ENCODE assay signal across 17 cellular contexts in the genomic region with DNA sequence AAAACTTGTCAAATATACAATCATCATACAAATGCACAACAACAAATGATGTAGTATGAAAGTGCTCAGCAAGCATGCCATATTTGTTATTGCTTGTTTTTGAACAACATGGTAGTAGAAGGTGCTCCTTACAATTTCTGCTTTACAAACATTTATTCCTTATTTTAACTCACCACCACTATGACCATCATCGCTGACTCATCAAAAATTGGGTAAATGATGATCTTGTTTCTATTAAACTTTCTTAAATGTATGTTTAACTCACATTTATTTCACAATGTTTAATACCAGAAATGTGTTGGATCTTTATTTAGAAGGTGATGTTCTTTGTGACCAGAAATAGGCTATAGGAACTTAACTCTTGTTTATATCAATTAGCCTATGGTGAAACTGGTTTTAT. TPM values are rescaled to one million over a fixed set of nuclear protein-coding genes. Genes with fewer than 3 reads are reported as not detected.
DNase-seq lines count a peak whose midpoint lies in the region; ATAC-seq, FAIRE-seq and TF ChIP-seq lines count a peak whose summit lies in the region.
"Had no signal": no experiment of that assay in that cellular context is flagged by ENCODE, and none has a peak within 500 bp of the region (broad histone marks: within the 10 kb centered on the region; RNA-seq: fewer than 3 reads in every experiment).

No MANE protein-coding gene starts in this region.

- no peak overlapping the region for H2BK20ac ChIP-seq in IMR-90 (ENCODE audit: low read depth, low read length)

- H3K4me1 Mint-ChIP-seq in stimulated activated effector memory CD8-positive, alpha-beta T cell treated with anti-CD3 and anti-CD28 coated beads, Interleukin-12 subunit alpha, Interleukin-12 subunit beta, amount 100 ng/mL, for 72 hours = peaks cover 1% of the 10 kb centered on the region
- no peaks in the 10 kb centered on the region for H3K4me1 Mint-ChIP-seq in nephron progenitor cell
- H3K4me1 Mint-ChIP-seq: GM23338 had no signal

- H2BK5ac ChIP-seq in IMR-90 (ENCODE audit: low read depth, low read length, poor library complexity, severe bottlenecking) = no peak overlapping the region

- peaks cover 89% of the 10 kb centered on the region for H3K36me3 Mint-ChIP-seq in stimulated activated effector memory CD8-positive, alpha-beta T cell treated with anti-CD3 and anti-CD28 coated beads, Interleukin-12 subunit alpha, Interleukin-12 subunit beta, amount 100 ng/mL, for 72 hours
- peaks cover 65% of the 10 kb centered on the region for H3K36me3 Mint-ChIP-seq in nephron progenitor cell (ENCODE audit: low read depth)

- intact Hi-C loops in IMR-90 (cut with micrococcal nuclease) = no loop called here
- intact Hi-C loops in K562 (cut with micrococcal nuclease) = no loop called here

- H3K27ac ChIP-seq in IMR-90 (ENCODE audit: insufficient read depth, low read length) (no peak overlapping the region), K562 (ENCODE audit: extremely low read depth, low read depth, low read length) (no peak overlapping the region)
- H3K27ac ChIP-seq: BLaER1, KMS-11 had no signal

- peaks cover 3% of the 10 kb centered on the region; the same call in 1 of the 2 replicates for H4K20me1 ChIP-seq in IMR-90 (ENCODE audit: insufficient read depth, low read length)
- H4K20me1 ChIP-seq in K562 (replicated peaks; ENCODE audit: control insufficient read depth, insufficient read depth, low read length) = no peaks in the 10 kb centered on the region

- H3K9ac ChIP-seq in IMR-90 (ENCODE audit: low read depth, low read length) (no peak overlapping the region), K562 (ENCODE audit: insufficient read depth in 1 of 2, low read depth in 2 of 2, low read length in 2 of 2) (no peak overlapping the region)
- H3K9ac ChIP-seq: BLaER1, KMS-11 had no signal

- no peak for TF ChIP-seq EP300 in K562 (IDR thresholded peaks at IDR 0.05; ENCODE audit: low read length)

- TF ChIP-seq POLR2A in IMR-90 (IDR thresholded peaks at IDR 0.05; ENCODE audit: low read depth, low read length) (no peak), K562 (conservative IDR thresholded peaks at IDR 0.05) (no peak)

- no peak overlapping the region for H3K23ac ChIP-seq in IMR-90 (ENCODE audit: low read depth, low read length)

- CTCF ChIA-PET in IMR-90 (lab: Yijun Ruan, JAX) (no interaction called here), K562 (lab: Yijun Ruan, JAX; ENCODE audit: low intra/inter-chr PET ratio) (no interaction called here)

- H2AFZ ChIP-seq in IMR-90 (replicated peaks; ENCODE audit: low read length, poor library complexity) (no peak overlapping the region), K562 (ENCODE audit: low read depth, low read length) (no peak overlapping the region)
- H2AFZ ChIP-seq: GM23338 had no signal

- H3K4me2 ChIP-seq in IMR-90 (ENCODE audit: low read depth, low read length) = no peak overlapping the region
- no peak overlapping the region for H3K4me2 ChIP-seq in K562 (ENCODE audit: insufficient read depth, low read length)
- H3K4me2 ChIP-seq: BLaER1, GM23338, KMS-11 had no signal

- no peak overlapping the region for H4K8ac ChIP-seq in IMR-90 (ENCODE audit: low read depth in 2 of 2, low read length in 2 of 2)

- H4K91ac ChIP-seq in IMR-90 (ENCODE audit: insufficient read depth, low read depth, low read length) = no peak overlapping the region

- H3K56ac ChIP-seq in IMR-90 (ENCODE audit: extremely low read depth, insufficient read depth, low read length) = no peak overlapping the region

- no peak overlapping the region for H3K4ac ChIP-seq in IMR-90 (ENCODE audit: low read depth, low read length)

- peaks cover 6% of the 10 kb centered on the region; the same call in 1 of the 2 replicates for H3K9me1 ChIP-seq in IMR-90 (ENCODE audit: insufficient read depth, low read length)
- no peaks in the 10 kb centered on the region for H3K9me1 ChIP-seq in K562 (ENCODE audit: control insufficient read depth, insufficient read depth, low read length)

- H2BK15ac ChIP-seq in IMR-90 (ENCODE audit: low read depth, low read length) = no peak overlapping the region

- peaks cover 26 to 43% of the 10 kb centered on the region in 2 experiments for H3K79me1 ChIP-seq in IMR-90 (ENCODE audit: low read depth in 1 of 2, low read length in 2 of 2)

- no peaks in the 10 kb centered on the region for H3K9me3 ChIP-seq in IMR-90 (ENCODE audit: control insufficient read depth, insufficient read depth, low read length)
- 0 out of 2 replicates have a peak, but pooled peaks cover 2% of the 10 kb centered on the region for H3K9me3 ChIP-seq in K562 (replicated peaks; ENCODE audit: control insufficient read depth, insufficient read depth, low read depth, low read length)
- H3K9me3 ChIP-seq: BLaER1 had no signal

- TF ChIP-seq CTCF in D721Med (IDR thresholded peaks at IDR 0.05; ENCODE audit: insufficient read depth, missing control alignments) (no peak), IMR-90 (conservative IDR thresholded peaks at IDR 0.05; ENCODE audit: low read depth, low read length) (no peak), K562 (IDR thresholded peaks at IDR 0.05 in 2 of 3, conservative IDR thresholded peaks at IDR 0.05 in 1 of 3; ENCODE audit: insufficient read depth in 2 of 3, low read depth in 1 of 3, low read length in 3 of 3) (no peak), nephron progenitor cell (IDR thresholded peaks at IDR 0.05) (no peak)

- H3K4me1 ChIP-seq in IMR-90 (ENCODE audit: control insufficient read depth, insufficient read depth, low read length) (no peaks in the 10 kb centered on the region), K562 (replicated peaks in 1 of 2; ENCODE audit: control insufficient read depth in 2 of 2, insufficient read depth in 2 of 2, low read length in 2 of 2) (no peaks in the 10 kb centered on the region; a peak in 1 of 5 replicates)
- H3K4me1 ChIP-seq: BLaER1 had no signal

- WGBS in IMR-90 (ENCODE audit: extremely low coverage in 2 of 2, insufficient read length in 1 of 2), 2 experiments = no CpG with 5 or more reads among the region's 1 CpG
- WGBS in K562 (ENCODE audit: insufficient coverage, low coverage, missing lambda C conversion rate) = 92% methylated on average over 1 of the region's 1 CpG

- no peak overlapping the region for H2BK120ac ChIP-seq in IMR-90 (ENCODE audit: low read depth, low read length)

- H3K14ac ChIP-seq in IMR-90 (replicated peaks; ENCODE audit: low read depth, low read length) = no peak overlapping the region

- H3K4me3 Mint-ChIP-seq in stimulated activated effector memory CD8-positive, alpha-beta T cell treated with anti-CD3 and anti-CD28 coated beads, Interleukin-12 subunit alpha, Interleukin-12 subunit beta, amount 100 ng/mL, for 72 hours = no peak overlapping the region
- no peak overlapping the region for H3K4me3 Mint-ChIP-seq in nephron progenitor cell
- H3K4me3 Mint-ChIP-seq: CD14-positive monocyte; CD4-positive, alpha-beta memory T cell; GM23338; HFFc6 had no signal

- H3K27me3 ChIP-seq in IMR-90 (ENCODE audit: control insufficient read depth, insufficient read depth, low read length) (no peaks in the 10 kb centered on the region), K562 (ENCODE audit: control insufficient read depth in 2 of 2, insufficient read depth in 2 of 2, low read length in 2 of 2) (no peaks in the 10 kb centered on the region)
- H3K27me3 ChIP-seq: BLaER1 had no signal

- no peaks in the 10 kb centered on the region for H3K27me3 Mint-ChIP-seq in nephron progenitor cell (ENCODE audit: low read depth, poor library complexity)
- H3K27me3 Mint-ChIP-seq: CD4-positive, alpha-beta memory T cell had no signal

- no peak overlapping the region for H4K5ac ChIP-seq in IMR-90 (ENCODE audit: low read depth, low read length)

- POLR2A ChIA-PET in IMR-90 (lab: Charles Lee; ENCODE audit: unreplicated experiment) = no interaction called here
- POLR2A ChIA-PET in K562 (lab: Yijun Ruan, JAX) = interaction anchor here (0.6 kb wide), 1 partner anchor 88 kb away, joined by 3 read pairs; no protein-coding TSS in a partner anchor

- H2AK5ac ChIP-seq in IMR-90 (ENCODE audit: low read depth, low read length) = no peak overlapping the region

- H3K18ac ChIP-seq in IMR-90 (ENCODE audit: low read depth, low read length) = no peak overlapping the region

- peaks cover 12% of the 10 kb centered on the region for H3K36me3 ChIP-seq in IMR-90 (ENCODE audit: control insufficient read depth, insufficient read depth, low read length)
- H3K36me3 ChIP-seq in K562 (ENCODE audit: control insufficient read depth, insufficient read depth, low read length) = peaks cover 67% of the 10 kb centered on the region; the same call in 2 of the 3 replicates

- H3K27ac Mint-ChIP-seq in stimulated activated effector memory CD8-positive, alpha-beta T cell treated with anti-CD3 and anti-CD28 coated beads, Interleukin-12 subunit alpha, Interleukin-12 subunit beta, amount 100 ng/mL, for 72 hours = no peak overlapping the region
- no peak overlapping the region for H3K27ac Mint-ChIP-seq in nephron progenitor cell
- H3K27ac Mint-ChIP-seq: CD4-positive, alpha-beta memory T cell; GM23338 had no signal

- peaks cover 68% of the 10 kb centered on the region for H3K79me2 ChIP-seq in K562 (ENCODE audit: control insufficient read depth, insufficient read depth, low read length)

- DNase-seq in D721Med (ENCODE audit: insufficient read length, low spot score) (no peak), IMR-90 (no peak), K562 (ENCODE audit: extremely low read depth in 1 of 4, low spot score in 3 of 4) (no peak), fibroblast of peridontal ligament (ENCODE audit: extremely low read depth) (peak; percentile 21), NCI-H226 (no peak), nephron progenitor cell (no peak)
- DNase-seq in stimulated activated effector memory CD8-positive, alpha-beta T cell treated with anti-CD3 and anti-CD28 coated beads, Interleukin-12 subunit alpha, Interleukin-12 subunit beta, amount 100 ng/mL, for 72 hours (ENCODE audit: low spot score in 2 of 2) = no peak
- DNase-seq: CD4-positive, alpha-beta memory T cell; DMS79 treated with DMSO at 0.1 percent for 48 hours; H7; HFFc6 had no signal

- H3K4me3 ChIP-seq in IMR-90 (ENCODE audit: insufficient read depth, low read depth, low read length) (no peak overlapping the region), K562 (no peak overlapping the region)
- H3K4me3 ChIP-seq: BLaER1, GM23338 had no signal

- ATAC-seq in IMR-90 (ENCODE audit: low read depth) (no peak), K562 (no peak)
- no peak for ATAC-seq in stimulated activated effector memory CD8-positive, alpha-beta T cell treated with anti-CD3 and anti-CD28 coated beads, Interleukin-12 subunit alpha, Interleukin-12 subunit beta, amount 100 ng/mL, for 72 hours
- ATAC-seq: GM23338, HCT116 had no signal

- no peaks in the 10 kb centered on the region for H3K9me3 Mint-ChIP-seq in stimulated activated effector memory CD8-positive, alpha-beta T cell treated with anti-CD3 and anti-CD28 coated beads, Interleukin-12 subunit alpha, Interleukin-12 subunit beta, amount 100 ng/mL, for 72 hours
- H3K9me3 Mint-ChIP-seq in nephron progenitor cell = no peaks in the 10 kb centered on the region
- H3K9me3 Mint-ChIP-seq: CD14-positive monocyte; CD4-positive, alpha-beta memory T cell; GM23338; HFFc6 had no signal

- H2AK9ac ChIP-seq in IMR-90 (replicated peaks; ENCODE audit: low read depth, low read length, poor library complexity) = no peak overlapping the region

- dilution Hi-C loops in IMR-90 (cut with HindIII; ENCODE audit: low sequenced_read_pairs, unreplicated experiment) = no loop called here

- BruUV-seq in IMR-90 (replicated peaks; lab: Mats Ljungman, UMichigan) (no TSS peak), K562 (replicated peaks; lab: Mats Ljungman, UMichigan) (no TSS peak)

- FAIRE-seq in D721Med (lab: Jason Lieb, UNC) = peak; percentile 44
- FAIRE-seq in K562 (lab: Jason Lieb, UNC) = no peak
- FAIRE-seq: HTR-8/SVneo had no signal

- TF ChIP-seq RAD21 in IMR-90 (IDR thresholded peaks at IDR 0.05; ENCODE audit: low read length) (no peak), K562 (CRISPR knock-in tag; conservative IDR thresholded peaks at IDR 0.05 in 1 of 2, IDR thresholded peaks at IDR 0.05 in 1 of 2) (no peak)

- in situ Hi-C loops in IMR-90 (cut with MboI; ENCODE audit: low sequenced_read_pairs) (no loop called here), K562 (cut with MboI) (no loop called here)

RNA-seq across cellular contexts. Expression of a gene that starts 45.5 kb away (rescaled TPM):
- 2.7 and 5.0 TPM in 2 replicates for total RNA-seq in IMR-90 (2012; rRNA removed)
- 0.51 and 0.66 TPM in 2 replicates for polyA plus RNA-seq in IMR-90 (2012; rRNA removed)
- polyA plus RNA-seq in IMR-90 (2012; cell fraction: cytosol; rRNA removed) = 0.12 and 0.13 TPM in 2 replicates
- 0.16 and 1.4 TPM in 2 replicates for polyA plus RNA-seq in IMR-90 (2012; cell fraction: nucleus; rRNA removed; ENCODE audit: low replicate concordance)
- 1.4 and 2.8 TPM in 2 replicates for total RNA-seq in K562 (2011; cell fraction: chromatin; rRNA removed; ENCODE audit: low replicate concordance)
- 0.67 and 1.6 TPM in 2 replicates for total RNA-seq in K562 (2011; cell fraction: nucleolus; rRNA removed)
- total RNA-seq in K562 (2011; cell fraction: nucleoplasm; rRNA removed) = 1.8 and 2.3 TPM in 2 replicates
- total RNA-seq in K562 (2014; rRNA removed) = 0.41 and 0.69 TPM in 2 replicates
- 0.80 and 1.1 TPM in 2 replicates for total RNA-seq in K562 (2014; rRNA removed; fragmentation: Illumina TruSeq; extraction: Trizol)
- 0.72 and 0.87 TPM in 2 replicates for total RNA-seq in K562 (2015; rRNA removed; fragmentation: Illumina TruSeq; extraction: Trizol)
- total RNA-seq in K562 (2021) = 0.13 and 0.53 TPM in 2 replicates
- polyA plus RNA-seq in K562 (2011; rRNA removed) = 0.84 and 1.1 TPM in 2 replicates
- 0.28 and 0.45 TPM in 2 replicates for polyA plus RNA-seq in K562 (2011; cell fraction: cytosol; rRNA removed)
- polyA plus RNA-seq in K562 (2011; cell fraction: nucleus; rRNA removed) = 0.38 and 0.80 TPM in 2 replicates
- polyA plus RNA-seq in K562 (2012) = 0.16 and 0.25 TPM in 2 replicates
- polyA plus RNA-seq in K562 (2014; fragmentation: Illumina TruSeq; extraction: Trizol) = 0.78 and 0.83 TPM in 2 replicates
- polyA plus RNA-seq in K562 (2014; fragmentation: Nextera tagmentation; extraction: Ambion mirVana) = under 1 TPM; 0.36 to 0.39 TPM
- polyA plus RNA-seq in K562 (2014; rRNA removed) = 0.46 and 0.50 TPM in 2 replicates
- 3.2 and 4.0 TPM in 2 replicates for polyA minus RNA-seq in K562 (2011; rRNA and poly(A)+ RNA removed)
- 0.76 and 1.5 TPM in 2 replicates for polyA minus RNA-seq in K562 (2011; cell fraction: cytosol; rRNA and poly(A)+ RNA removed)
- 0.54 and 1.3 TPM in 2 replicates for polyA minus RNA-seq in K562 (2011; cell fraction: nucleus; rRNA and poly(A)+ RNA removed)
- total RNA-seq: GM23338 had no signal
